ENCODE assay signal across 22 cellular contexts in the genomic region with DNA sequence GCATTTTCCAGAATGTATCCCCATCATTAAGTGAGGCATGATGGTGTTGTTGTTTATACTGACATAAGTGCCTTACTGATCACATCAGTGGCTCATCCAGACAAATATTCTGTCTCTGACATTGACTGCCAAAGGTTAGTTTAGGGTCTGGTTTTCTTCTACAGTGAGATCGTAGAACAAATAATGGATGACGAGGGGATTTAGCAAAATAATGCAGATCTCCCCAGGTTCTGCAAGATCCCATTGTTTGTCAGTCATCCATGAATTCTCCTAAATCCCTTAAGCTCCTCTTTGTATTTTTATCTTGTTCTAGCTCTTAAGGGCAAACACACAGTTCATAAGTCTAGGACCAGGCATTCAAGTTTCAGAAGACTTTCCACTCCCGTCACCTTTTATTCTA.
A peak's percentile ranks its signal among the peaks of the same experiment; 100 is the strongest.
DNase-seq lines count a peak whose midpoint lies in the region; ATAC-seq, FAIRE-seq and TF ChIP-seq lines count a peak whose summit lies in the region.
"Had no signal": no experiment of that assay in that cellular context is flagged by ENCODE, and none has a peak within 500 bp of the region (broad histone marks: within the 10 kb centered on the region; RNA-seq: fewer than 3 reads in every experiment).

No MANE protein-coding gene starts in this region.

- no peak overlapping the region for H2BK120ac ChIP-seq in H9 (ENCODE audit: low read depth, low read length, poor library complexity, severe bottlenecking)

- H3K56ac ChIP-seq in H9 (ENCODE audit: insufficient read length, low read depth, low read length): no peak overlapping the region

- peaks cover 15 to 40% (median 29%) of the 10 kb centered on the region in 3 experiments for H3K36me3 Mint-ChIP-seq in H9 (ENCODE audit: insufficient read depth in 1 of 3, low read depth in 3 of 3)

- no peak overlapping the region for H2AK5ac ChIP-seq in H9 (ENCODE audit: insufficient read length, low read length)

- ATAC-seq in HG02571 (IDR thresholded peaks at IDR 0.05; ENCODE audit: unreplicated experiment): no peak
- ATAC-seq in esophagus mucosa: no peak
- ATAC-seq: Panc1, SK-N-SH treated with all-trans-retinoic acid at 6 μM for 48 hours, T-cell had no signal

- H2BK20ac ChIP-seq in H9 (ENCODE audit: low read depth, low read length, poor library complexity, severe bottlenecking): no peak overlapping the region

- H3K23ac ChIP-seq in H9 (ENCODE audit: insufficient read length, low read depth, low read length): no peak overlapping the region

- no peak overlapping the region for H4K91ac ChIP-seq in H9 (ENCODE audit: insufficient read length, low read depth, low read length)

- peaks cover 4% of the 10 kb centered on the region; the same call in 1 of the 2 replicates for H3K4me1 ChIP-seq in H9 (ENCODE audit: insufficient read depth, low read length)
- peaks cover 18% of the 10 kb centered on the region for H3K4me1 ChIP-seq in iPS-20b (ENCODE audit: insufficient read depth, low read length)
- no peaks in the 10 kb centered on the region for H3K4me1 ChIP-seq in effector memory CD4-positive, alpha-beta T cell (ENCODE audit: control insufficient read depth, insufficient read depth, low read length, poor library complexity, severe bottlenecking)

- no peak overlapping the region for H4K8ac ChIP-seq in H9 (replicated peaks; ENCODE audit: insufficient read length, low read depth, low read length)

- peak overlapping the region; percentile 22 for H3K4me2 ChIP-seq in H9 (ENCODE audit: insufficient read depth, insufficient read length, low read length)

- no peak overlapping the region for H3K4me3 Mint-ChIP-seq in H9
- H3K4me3 Mint-ChIP-seq: B cell, CD14-positive monocyte, T-cell had no signal

- no peak overlapping the region for H2BK12ac ChIP-seq in H9 (ENCODE audit: insufficient read length, low read depth, low read length)

- peaks cover 39 to 43% of the 10 kb centered on the region in 2 experiments for H3K4me1 Mint-ChIP-seq in H9
- H3K4me1 Mint-ChIP-seq: B cell had no signal

- H3K27ac Mint-ChIP-seq in H9: peak overlapping the region in 1 of 3 experiments; percentile 78; a peak in 2 of 7 replicates
- H3K27ac Mint-ChIP-seq: B cell, CD14-positive monocyte, T-cell had no signal

- no peak overlapping the region for H2BK5ac ChIP-seq in H9 (ENCODE audit: insufficient read length, low read length)

- H3K27ac ChIP-seq in H9 (ENCODE audit: insufficient read length, low read depth, low read length) (no peak overlapping the region), iPS-20b (ENCODE audit: low read length) (no peak overlapping the region)
- H3K27ac ChIP-seq in effector memory CD4-positive, alpha-beta T cell (ENCODE audit: insufficient read depth, low read length, poor library complexity, severe bottlenecking): no peak overlapping the region

- no peak overlapping the region for H3K4ac ChIP-seq in H9 (ENCODE audit: low read depth, low read length)

- no peak overlapping the region for H3K18ac ChIP-seq in H9 (ENCODE audit: insufficient read length, low read depth, low read length)

- TF ChIP-seq CTCF in D721Med (IDR thresholded peaks at IDR 0.05; ENCODE audit: insufficient read depth, missing control alignments) (no peak), H9 (conservative IDR thresholded peaks at IDR 0.05) (no peak)

- H3K14ac ChIP-seq in H9 (ENCODE audit: insufficient read depth, low read length): no peak overlapping the region

- H3K36me3 ChIP-seq in iPS-20b (ENCODE audit: insufficient read depth, low read depth, low read length): peaks cover 14% of the 10 kb centered on the region
- peaks cover 11% of the 10 kb centered on the region for H3K36me3 ChIP-seq in effector memory CD4-positive, alpha-beta T cell (ENCODE audit: control insufficient read depth, insufficient read depth, low read length)

- H3K23me2 ChIP-seq in H9 (ENCODE audit: insufficient read length, low read depth, low read length, poor library complexity, severe bottlenecking): no peaks in the 10 kb centered on the region

- no peaks in the 10 kb centered on the region for H3K79me2 ChIP-seq in H9 (ENCODE audit: insufficient read depth, low read length)

- no CpG with 5 or more reads among the region's 3 CpGs for WGBS in H9 (ENCODE audit: extremely low coverage, insufficient read length, low lambda C conversion rate)

- H4K5ac ChIP-seq in H9 (ENCODE audit: insufficient read length, low read depth, low read length): no peak overlapping the region

- no peak overlapping the region for H2BK15ac ChIP-seq in H9 (ENCODE audit: low read depth, low read length)

- H3K4me3 ChIP-seq in iPS-20b (ENCODE audit: low read length): peak overlapping the region; percentile 33; the same call in 1 of the 2 replicates
- H3K4me3 ChIP-seq in effector memory CD4-positive, alpha-beta T cell (ENCODE audit: insufficient read depth, low read depth, low read length, poor library complexity, severe bottlenecking): no peak overlapping the region

- H3K9me3 ChIP-seq in H9 (ENCODE audit: control insufficient read depth, low read depth, low read length) (no peaks in the 10 kb centered on the region), iPS-20b (ENCODE audit: insufficient read depth, low read depth, low read length) (no peaks in the 10 kb centered on the region)
- H3K9me3 ChIP-seq in effector memory CD4-positive, alpha-beta T cell (ENCODE audit: control insufficient read depth, low read length): no peaks in the 10 kb centered on the region

- peak; percentile 93 for FAIRE-seq in D721Med (lab: Jason Lieb, UNC)
- FAIRE-seq: A204.1, GM12891 had no signal

- H3K9me3 Mint-ChIP-seq in H9: no peaks in the 10 kb centered on the region

- no peaks in the 10 kb centered on the region for H3K27me3 ChIP-seq in H9 (ENCODE audit: insufficient read depth, low read length)
- no peaks in the 10 kb centered on the region for H3K27me3 ChIP-seq in iPS-20b (ENCODE audit: insufficient read depth, low read length)
- no peaks in the 10 kb centered on the region for H3K27me3 ChIP-seq in effector memory CD4-positive, alpha-beta T cell (replicated peaks; ENCODE audit: control insufficient read depth, insufficient read depth, low read length, poor library complexity, severe bottlenecking)

- no peaks in the 10 kb centered on the region for H3K27me3 Mint-ChIP-seq in H9 (ENCODE audit: low read depth)
- H3K27me3 Mint-ChIP-seq: B cell, T-cell had no signal

- H4K20me1 ChIP-seq in H9 (ENCODE audit: control insufficient read depth, insufficient read depth, insufficient read length): peaks cover 1% of the 10 kb centered on the region

- H3T11ph ChIP-seq in H9 (ENCODE audit: low read length): no peak overlapping the region

- no peak overlapping the region for H2AFZ ChIP-seq in H9 (ENCODE audit: low read length)

- DNase-seq in D721Med (ENCODE audit: insufficient read length, low spot score) (no peak), H9 (no peak), NCI-H345 treated with DMSO at 0.1 percent for 48 hours (lab: John Stamatoyannopoulos, UW; ENCODE audit: unreplicated experiment) (peak; percentile 17), SHP77 treated with DMSO at 0.1 percent for 48 hours (lab: John Stamatoyannopoulos, UW) (no peak)
- no peak for DNase-seq in effector memory CD4-positive, alpha-beta T cell
- DNase-seq: GOT3; KG1; NCI-H1092; NCI-H1436; NCI-H2029; NCI-H2171 treated with DMSO at 0.1 percent for 48 hours; NK-92 treated with Interleukin-12 subunit alpha and Interleukin-12 subunit beta, amount 100 ng/mL, for 24 hours; T-cell had no signal

- no peak overlapping the region for H3K9ac ChIP-seq in H9 (ENCODE audit: extremely low read depth, insufficient read length, low read length)
- no peak overlapping the region for H3K9ac ChIP-seq in iPS-20b (ENCODE audit: low read depth, low read length)

- no peaks in the 10 kb centered on the region for H3K79me1 ChIP-seq in H9 (ENCODE audit: insufficient read depth, low read depth, low read length, poor library complexity, severe bottlenecking)
